10 cellular contexts compared by ENCODE assay signal in the genomic region with DNA sequence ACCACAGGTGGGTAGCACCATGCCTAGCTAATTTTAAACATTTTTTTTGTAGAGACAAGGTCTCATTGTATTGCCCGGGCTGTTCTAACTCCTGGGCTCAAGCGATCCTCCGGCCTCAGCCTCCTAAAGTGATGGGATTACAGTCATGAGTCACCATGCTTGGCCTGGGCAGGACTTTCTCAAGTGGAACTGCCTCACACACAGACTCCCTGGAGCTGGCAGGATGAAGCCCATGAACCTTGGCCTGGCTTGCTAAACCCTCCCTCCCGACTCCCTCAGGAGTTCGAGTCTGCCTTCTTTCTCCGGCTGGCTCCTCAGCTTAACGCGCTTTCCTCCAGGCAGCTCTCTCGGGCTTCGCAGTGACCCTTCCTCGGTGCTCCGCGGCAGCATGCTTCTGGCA. TPM values are rescaled to one million over a fixed set of nuclear protein-coding genes. Genes with fewer than 3 reads are reported as not detected.
DNase-seq lines count a peak whose midpoint lies in the region; ATAC-seq and TF ChIP-seq lines count a peak whose summit lies in the region.
"Had no signal": no experiment of that assay in that cellular context is flagged by ENCODE, and none has a peak within 500 bp of the region (broad histone marks: within the 10 kb centered on the region; RNA-seq: fewer than 3 reads in every experiment).

No MANE protein-coding gene starts in this region.

- no peaks in the 10 kb centered on the region for H3K9me3 Mint-ChIP-seq in T-helper 1 cell treated with Interleukin-12 subunit alpha and Interleukin-12 subunit beta and Interleukin-4 antibody, amounts not matched to agents 30 μg/mL and 1 μg/mL, for 36 hours
- H3K9me3 Mint-ChIP-seq in activated B cell treated with CpG ODN at 0.5 μM for 24 hours (no peaks in the 10 kb centered on the region), nephron progenitor cell (no peaks in the 10 kb centered on the region)
- H3K9me3 Mint-ChIP-seq in stimulated activated effector memory CD8-positive, alpha-beta T cell treated with anti-CD3 and anti-CD28 coated beads, Interleukin-12 subunit alpha, Interleukin-12 subunit beta, amount 100 ng/mL, for 72 hours = no peaks in the 10 kb centered on the region

- peak overlapping the region; percentile 62 for H3K27ac Mint-ChIP-seq in T-helper 1 cell treated with Interleukin-12 subunit alpha and Interleukin-12 subunit beta and Interleukin-4 antibody, amounts not matched to agents 30 μg/mL and 1 μg/mL, for 36 hours
- H3K27ac Mint-ChIP-seq in activated B cell treated with CpG ODN at 0.5 μM for 24 hours (peak overlapping the region; percentile 98), nephron progenitor cell (no peak overlapping the region)
- peak overlapping the region; percentile 88 for H3K27ac Mint-ChIP-seq in stimulated activated effector memory CD8-positive, alpha-beta T cell treated with anti-CD3 and anti-CD28 coated beads, Interleukin-12 subunit alpha, Interleukin-12 subunit beta, amount 100 ng/mL, for 72 hours

- H3K27me3 Mint-ChIP-seq in T-helper 1 cell treated with Interleukin-12 subunit alpha and Interleukin-12 subunit beta and Interleukin-4 antibody, amounts not matched to agents 30 μg/mL and 1 μg/mL, for 36 hours (ENCODE audit: low read depth) = no peaks in the 10 kb centered on the region
- H3K27me3 Mint-ChIP-seq in activated B cell treated with CpG ODN at 0.5 μM for 24 hours = no peaks in the 10 kb centered on the region
- H3K27me3 Mint-ChIP-seq in nephron progenitor cell (ENCODE audit: low read depth, poor library complexity) = peaks cover 7% of the 10 kb centered on the region

- POLR2A ChIA-PET in activated B cell treated with CpG ODN at 0.5 μM for 24 hours (lab: Charles Lee) = interaction anchor here (1.1 to 11.0 kb wide), 6 partner anchors 8 to 47 kb away, joined by 5 to 313 read pairs (median 8); a partner anchor contains a TSS

- no peak for ATAC-seq in activated B cell treated with CpG ODN at 0.5 μM for 24 hours (ENCODE audit: low read depth)
- no peak for ATAC-seq in stimulated activated effector memory CD8-positive, alpha-beta T cell treated with anti-CD3 and anti-CD28 coated beads, Interleukin-12 subunit alpha, Interleukin-12 subunit beta, amount 100 ng/mL, for 72 hours

- in situ Hi-C loops in brain microvascular endothelial cell (cut with HindIII; ENCODE audit: low pct_ligation_motif_present, low sequenced_read_pairs) = no loop called here

- intact Hi-C loops in activated B cell treated with CpG ODN at 0.5 μM for 24 hours (cut with micrococcal nuclease) = no loop called here

- peaks cover 71% of the 10 kb centered on the region for H3K4me1 Mint-ChIP-seq in T-helper 1 cell treated with Interleukin-12 subunit alpha and Interleukin-12 subunit beta and Interleukin-4 antibody, amounts not matched to agents 30 μg/mL and 1 μg/mL, for 36 hours (ENCODE audit: low read depth)
- H3K4me1 Mint-ChIP-seq in activated B cell treated with CpG ODN at 0.5 μM for 24 hours (peaks cover 88% of the 10 kb centered on the region), nephron progenitor cell (peaks cover 35% of the 10 kb centered on the region)
- H3K4me1 Mint-ChIP-seq in stimulated activated effector memory CD8-positive, alpha-beta T cell treated with anti-CD3 and anti-CD28 coated beads, Interleukin-12 subunit alpha, Interleukin-12 subunit beta, amount 100 ng/mL, for 72 hours = peaks cover 80% of the 10 kb centered on the region

- no peaks in the 10 kb centered on the region for H3K27me3 ChIP-seq in brain microvascular endothelial cell (replicated peaks)

- H3K4me3 Mint-ChIP-seq in T-helper 1 cell treated with Interleukin-12 subunit alpha and Interleukin-12 subunit beta and Interleukin-4 antibody, amounts not matched to agents 30 μg/mL and 1 μg/mL, for 36 hours = no peak overlapping the region
- no peak overlapping the region for H3K4me3 Mint-ChIP-seq in activated B cell treated with CpG ODN at 0.5 μM for 24 hours
- H3K4me3 Mint-ChIP-seq in stimulated activated effector memory CD8-positive, alpha-beta T cell treated with anti-CD3 and anti-CD28 coated beads, Interleukin-12 subunit alpha, Interleukin-12 subunit beta, amount 100 ng/mL, for 72 hours = peak overlapping the region; percentile 28
- H3K4me3 Mint-ChIP-seq in nephron progenitor cell = no peak overlapping the region

- DNase-seq in T-helper 1 cell (no peak), activated B cell treated with CpG ODN at 0.5 μM for 24 hours (no peak), fibroblast of the aortic adventitia (ENCODE audit: low read depth) (peak; percentile 69), brain microvascular endothelial cell (no peak), NCI-H526 (lab: John Stamatoyannopoulos, UW) (no peak), nephron progenitor cell (no peak)
- no peak for DNase-seq in stimulated activated effector memory CD8-positive, alpha-beta T cell treated with anti-CD3 and anti-CD28 coated beads, Interleukin-12 subunit alpha, Interleukin-12 subunit beta, amount 100 ng/mL, for 72 hours (ENCODE audit: low spot score in 2 of 2)
- DNase-seq: hypothalamus, NCI-H1436 treated with DMSO at 0.1 percent for 48 hours had no signal

- H3K36me3 Mint-ChIP-seq in T-helper 1 cell treated with Interleukin-12 subunit alpha and Interleukin-12 subunit beta and Interleukin-4 antibody, amounts not matched to agents 30 μg/mL and 1 μg/mL, for 36 hours (ENCODE audit: low read depth) = peaks cover 7% of the 10 kb centered on the region
- H3K36me3 Mint-ChIP-seq in activated B cell treated with CpG ODN at 0.5 μM for 24 hours (ENCODE audit: low read depth) (peaks cover 30% of the 10 kb centered on the region), nephron progenitor cell (ENCODE audit: low read depth) (no peaks in the 10 kb centered on the region)
- H3K36me3 Mint-ChIP-seq in stimulated activated effector memory CD8-positive, alpha-beta T cell treated with anti-CD3 and anti-CD28 coated beads, Interleukin-12 subunit alpha, Interleukin-12 subunit beta, amount 100 ng/mL, for 72 hours = peaks cover 51% of the 10 kb centered on the region

- TF ChIP-seq CTCF in activated B cell treated with CpG ODN at 0.5 μM for 24 hours (IDR thresholded peaks at IDR 0.05) (no peak), fibroblast of the aortic adventitia (IDR thresholded peaks at IDR 0.05; ENCODE audit: insufficient read depth, low read length) (no peak), brain microvascular endothelial cell (IDR thresholded peaks at IDR 0.05; ENCODE audit: low read depth, low read length, missing control alignments) (no peak), nephron progenitor cell (IDR thresholded peaks at IDR 0.05) (no peak)

- CTCF ChIA-PET in activated B cell treated with CpG ODN at 0.5 μM for 24 hours (lab: Charles Lee) = interaction anchor here (4.1 kb wide), 1 partner anchor 28 kb away, joined by 31 read pairs; no protein-coding TSS in a partner anchor

- no peaks in the 10 kb centered on the region for H3K36me3 ChIP-seq in brain microvascular endothelial cell (replicated peaks)

- H3K4me3 ChIP-seq in fibroblast of the aortic adventitia (ENCODE audit: low read depth, low read length) = no peak overlapping the region
- H3K4me3 ChIP-seq in brain microvascular endothelial cell (ENCODE audit: low read depth, low read length) = no peak overlapping the region

- no peak overlapping the region for H3K27ac ChIP-seq in brain microvascular endothelial cell

RNA-seq across cellular contexts. Expression of a gene that starts 7.7 kb away (rescaled TPM):
- 208 and 209 TPM in 2 replicates for total RNA-seq in activated B cell treated with CpG ODN at 0.5 μM for 24 hours
- total RNA-seq in fibroblast of the aortic adventitia (ENCODE audit: low replicate concordance) = 30.7 and 90.4 TPM in 2 replicates
